In genomic region chr16:85612191-85612800, GRCh38 we compare ENCODE assay signal across 8 cellular contexts. TPM values are rescaled to one million over a fixed set of nuclear protein-coding genes. Genes with fewer than 3 reads are reported as not detected.
A peak's percentile ranks its signal among the peaks of the same experiment; 100 is the strongest.
DNase-seq lines count a peak whose midpoint lies in the region; ATAC-seq and TF ChIP-seq lines count a peak whose summit lies in the region.

No MANE protein-coding gene starts in this region.

- H3K18ac ChIP-seq in trophoblast cell (ENCODE audit: low read length) = peak overlapping the region; percentile 24

- H2AK5ac ChIP-seq in trophoblast cell (ENCODE audit: low read length) = no peak overlapping the region

- 1 to 2% methylated on average over 20 to 36 of the region's 38 CpGs for WGBS in GM23248 (ENCODE audit: low coverage in 1 of 2, low lambda C conversion rate in 2 of 2, missing lambda C conversion rate in 2 of 2), 2 experiments
- no CpG with 5 or more reads among the region's 38 CpGs for WGBS in trophoblast cell (ENCODE audit: extremely low coverage, insufficient coverage, insufficient read length)

- no peak for TF ChIP-seq CTCF in BE2C (IDR thresholded peaks at IDR 0.05; ENCODE audit: low read depth, low read length)
- no peak for TF ChIP-seq CTCF in cardiac muscle cell (IDR thresholded peaks at IDR 0.05; ENCODE audit: low read depth, low read length)

- H3K9me3 ChIP-seq in BE2C = no peaks in the 10 kb centered on the region
- H3K9me3 ChIP-seq in GM23248 (ENCODE audit: low read depth) = no peaks in the 10 kb centered on the region
- no peaks in the 10 kb centered on the region for H3K9me3 ChIP-seq in cardiac muscle cell (ENCODE audit: low read depth)
- H3K9me3 ChIP-seq in trophoblast cell (ENCODE audit: insufficient read depth, low read depth, low read length) = no peaks in the 10 kb centered on the region

- H2AFZ ChIP-seq in GM23248 (no peak overlapping the region), trophoblast cell (ENCODE audit: insufficient read depth, low read length, poor library complexity) (no peak overlapping the region)

- H2BK120ac ChIP-seq in trophoblast cell (ENCODE audit: insufficient read depth, low read length, poor library complexity) = no peak overlapping the region

- no peak overlapping the region for H3K23ac ChIP-seq in trophoblast cell (ENCODE audit: low read length)

- peaks cover 5% of the 10 kb centered on the region for H3K36me3 ChIP-seq in BE2C
- H3K36me3 ChIP-seq in GM23248 (ENCODE audit: low read depth) = no peaks in the 10 kb centered on the region
- H3K36me3 ChIP-seq in cardiac muscle cell = no peaks in the 10 kb centered on the region
- peaks cover 0 to 8% of the 10 kb centered on the region in 2 experiments for H3K36me3 ChIP-seq in trophoblast cell (ENCODE audit: control insufficient read depth in 1 of 2, insufficient read depth in 2 of 2, low read length in 2 of 2)

- H3K4me2 ChIP-seq in GM23248 (ENCODE audit: unreplicated experiment) = peak overlapping the region; percentile 72
- H3K4me2 ChIP-seq in trophoblast cell (ENCODE audit: low read length) = peak overlapping the region; percentile 87

- H3K9ac ChIP-seq in GM23248 (peak overlapping the region; percentile 86), trophoblast cell (ENCODE audit: low read length) (no peak overlapping the region)

- peaks cover 6% of the 10 kb centered on the region; the same call in 1 of the 2 replicates for H4K20me1 ChIP-seq in GM23248 (ENCODE audit: insufficient read depth)

- peak overlapping the region; percentile 35 for H2BK5ac ChIP-seq in trophoblast cell (ENCODE audit: low read depth, low read length, poor library complexity)

- H4K12ac ChIP-seq in trophoblast cell (ENCODE audit: low read depth, low read length) = no peak overlapping the region

- peak overlapping the region; percentile 18 for H4K8ac ChIP-seq in trophoblast cell (ENCODE audit: low read depth, low read length)

- H3K4me3 ChIP-seq in BE2C (ENCODE audit: low read depth, low read length) (peak overlapping the region; percentile 74), GM23248 (peak overlapping the region; percentile 76), cardiac muscle cell (peak overlapping the region; percentile 75), trophoblast cell (ENCODE audit: low read depth, low read length) (peak overlapping the region; percentile 65)

- ATAC-seq in HG03469 (IDR thresholded peaks at IDR 0.05; ENCODE audit: unreplicated experiment) (no peak), GM21447 (IDR thresholded peaks at IDR 0.05; ENCODE audit: unreplicated experiment) (no peak)

- H3K14ac ChIP-seq in trophoblast cell (ENCODE audit: low read length) = no peak overlapping the region

- no peak overlapping the region for H2BK12ac ChIP-seq in trophoblast cell (ENCODE audit: low read length)

- in situ Hi-C loops in GM23248 (cut with MboI) = no loop called here

- no peaks in the 10 kb centered on the region; the same call in 1 of the 2 replicates for H3F3A ChIP-seq in GM23248 (ENCODE audit: insufficient read depth)

- H3K9me2 ChIP-seq in GM23248 (ENCODE audit: insufficient read depth) = no peaks in the 10 kb centered on the region

- DNase-seq in BE2C = peak; percentile 71
- peak; percentile 97 for DNase-seq in GM23248
- DNase-seq in NCI-H69 (lab: John Stamatoyannopoulos, UW) = peak; percentile 82
- DNase-seq in activated effector memory CD4-positive, alpha-beta T cell treated with anti-CD3 and anti-CD28 coated beads, Interleukin-2, amount 50 U/mL, for 16 hours = peak; percentile 70
- DNase-seq in cardiac muscle cell (ENCODE audit: low read depth in 1 of 2, low spot score in 1 of 2) = peak; percentile 62 to 85
- peak; percentile 75 to 79 for DNase-seq in trophoblast cell

- H3K27ac ChIP-seq in GM23248 = peak overlapping the region; percentile 94
- peak overlapping the region; percentile 74 for H3K27ac ChIP-seq in cardiac muscle cell
- H3K27ac ChIP-seq in trophoblast cell (ENCODE audit: low read depth, low read length) = peak overlapping the region; percentile 65

- peaks cover 60% of the 10 kb centered on the region for H3K79me2 ChIP-seq in GM23248 (ENCODE audit: insufficient read depth)
- H3K79me2 ChIP-seq in trophoblast cell (ENCODE audit: control insufficient read depth, insufficient read depth, low read length, poor library complexity) = peaks cover 16% of the 10 kb centered on the region

- H3K27me3 ChIP-seq in BE2C (no peaks in the 10 kb centered on the region), GM23248 (replicated peaks; ENCODE audit: insufficient read depth) (no peaks in the 10 kb centered on the region), cardiac muscle cell (no peaks in the 10 kb centered on the region), trophoblast cell (ENCODE audit: insufficient read depth, low read length) (no peaks in the 10 kb centered on the region)

- peak overlapping the region; percentile 8 for H4K91ac ChIP-seq in trophoblast cell (ENCODE audit: low read depth, low read length)

- H3K4ac ChIP-seq in trophoblast cell (ENCODE audit: low read depth, low read length) = peak overlapping the region; percentile 54

- H3K4me1 ChIP-seq in BE2C (peaks cover 33% of the 10 kb centered on the region), GM23248 (ENCODE audit: insufficient read depth) (peaks cover 22% of the 10 kb centered on the region), cardiac muscle cell (ENCODE audit: low read depth) (peaks cover 50% of the 10 kb centered on the region), trophoblast cell (ENCODE audit: control insufficient read depth in 1 of 2, insufficient read depth in 2 of 2, low read length in 2 of 2) (peaks cover 53 to 57% of the 10 kb centered on the region in 2 experiments)

- peaks cover 45% of the 10 kb centered on the region for H3K79me1 ChIP-seq in trophoblast cell (ENCODE audit: low read length)

RNA-seq across cellular contexts. Expression of gene GSE1, which starts 0.8 kb away (rescaled TPM):
- polyA plus RNA-seq in BE2C (2012; ENCODE audit: insufficient read depth, insufficient read length, low read depth) = 134 TPM
- total RNA-seq in GM23248 (2014; rRNA removed; shearing (Covaris generic)) = 35.1 and 46.3 TPM in 2 replicates
- 10.6 and 11.6 TPM in 2 replicates for polyA plus RNA-seq in GM23248 (2016; fragmentation: Nextera tagmentation; extraction: Ambion mirVana)
- total RNA-seq in cardiac muscle cell = 89.4 and 174 TPM in 2 replicates
- 48.8 and 64.9 TPM in 2 replicates for polyA plus RNA-seq in cardiac muscle cell
- 175 and 188 TPM in 2 replicates for polyA plus RNA-seq in trophoblast cell (2013)
